9 cellular contexts compared by ENCODE assay signal in genomic region chr5:176596689-176597416, GRCh38. TPM values are rescaled to one million over a fixed set of nuclear protein-coding genes. Genes with fewer than 3 reads are reported as not detected.
DNase-seq lines count a peak whose midpoint lies in the region; ATAC-seq lines count a peak whose summit lies in the region.
"Had no signal": no experiment of that assay in that cellular context is flagged by ENCODE, and none has a peak within 500 bp of the region (broad histone marks: within the 10 kb centered on the region; RNA-seq: fewer than 3 reads in every experiment).

No MANE protein-coding gene starts in this region.

- ATAC-seq in GM18909 (IDR thresholded peaks at IDR 0.05; ENCODE audit: poor library complexity, unreplicated experiment) = peak; percentile 75
- peak; percentile 78 to 87 for ATAC-seq in activated naive CD4-positive, alpha-beta T cell treated with anti-CD3 and anti-CD28 coated beads, Interleukin-2, amount 50 U/mL, for 72 hours

- DNase-seq in NAMALWA (ENCODE audit: low spot score) (peak; percentile 40), iPS-NIHi7 (ENCODE audit: extremely low spot score) (peak; percentile 89), NCI-H345 (lab: John Stamatoyannopoulos, UW) (no peak), NCI-H226 (no peak), NCI-H2171 treated with DMSO at 0.1 percent for 48 hours (lab: John Stamatoyannopoulos, UW) (no peak)
- peak; percentile 61 to 62 for DNase-seq in activated naive CD4-positive, alpha-beta T cell treated with anti-CD3 and anti-CD28 coated beads, Interleukin-2, amount 50 U/mL, for 72 hours (ENCODE audit: low spot score in 2 of 2)
- DNase-seq in stimulated activated CD4-positive, alpha-beta T cell treated with anti-CD3 and anti-CD28 coated beads, TNF-alpha, amount 100 ng/mL, for 48 hours (ENCODE audit: low read depth in 3 of 3) = peak; percentile 26 to 50 (median 34)

- H3K27ac Mint-ChIP-seq in activated naive CD4-positive, alpha-beta T cell treated with anti-CD3 and anti-CD28 coated beads, Interleukin-2, amount 50 U/mL, for 72 hours = no peak overlapping the region

- no peaks in the 10 kb centered on the region for H3K9me3 Mint-ChIP-seq in activated naive CD4-positive, alpha-beta T cell treated with anti-CD3 and anti-CD28 coated beads, Interleukin-2, amount 50 U/mL, for 72 hours

- H3K36me3 Mint-ChIP-seq in activated naive CD4-positive, alpha-beta T cell treated with anti-CD3 and anti-CD28 coated beads, Interleukin-2, amount 50 U/mL, for 72 hours = peaks cover 0 to 5% of the 10 kb centered on the region in 2 donors

RNA-seq across cellular contexts. Expression of gene GPRIN1, which starts 13.1 kb away (rescaled TPM):
- total RNA-seq in activated naive CD4-positive, alpha-beta T cell treated with anti-CD3 and anti-CD28 coated beads, Interleukin-2, amount 50 U/mL, for 72 hours = 1 to 10 TPM; 4.6 to 5.1 TPM

RNA-seq across cellular contexts. Expression of gene SNCB, which starts 33.5 kb away (rescaled TPM):
- total RNA-seq in activated naive CD4-positive, alpha-beta T cell treated with anti-CD3 and anti-CD28 coated beads, Interleukin-2, amount 50 U/mL, for 72 hours = 1 to 10 TPM in 1 of 2 donors, not detected in 1; 1.2 TPM

RNA-seq across cellular contexts. Expression of gene EIF4E1B, which starts 33.6 kb away (rescaled TPM):
- total RNA-seq in activated naive CD4-positive, alpha-beta T cell treated with anti-CD3 and anti-CD28 coated beads, Interleukin-2, amount 50 U/mL, for 72 hours = not detected
- total RNA-seq: HT1080 had no signal

RNA-seq across cellular contexts. Expression of gene CDHR2, which starts 47.7 kb away (rescaled TPM):
- under 1 TPM; 0.05 to 0.54 TPM for total RNA-seq in activated naive CD4-positive, alpha-beta T cell treated with anti-CD3 and anti-CD28 coated beads, Interleukin-2, amount 50 U/mL, for 72 hours
- total RNA-seq: HT1080 had no signal

RNA-seq across cellular contexts. Expression of gene TSPAN17, which starts 50.4 kb away (rescaled TPM):
- 10 to 100 TPM; 14.3 to 30.9 TPM for total RNA-seq in activated naive CD4-positive, alpha-beta T cell treated with anti-CD3 and anti-CD28 coated beads, Interleukin-2, amount 50 U/mL, for 72 hours

Comparison
In these comparisons a context has a peak if more than half of its experiments do, and no peak if none do; other contexts are left out.
1. DNase-seq: peak in NAMALWA (single experiment), activated naive CD4-positive, alpha-beta T cell treated with anti-CD3 and anti-CD28 coated beads, Interleukin-2, amount 50 U/mL, for 72 hours (2 of 2), iPS-NIHi7 (single experiment) and stimulated activated CD4-positive, alpha-beta T cell treated with anti-CD3 and anti-CD28 coated beads, TNF-alpha, amount 100 ng/mL, for 48 hours (3 of 3); none in NCI-H345 (single experiment), NCI-H226 (single experiment) and NCI-H2171 treated with DMSO at 0.1 percent for 48 hours (single experiment).